4 cellular contexts compared by ENCODE assay signal in genomic region chr20:25140968-25141367, GRCh38. TPM values are rescaled to one million over a fixed set of nuclear protein-coding genes. Genes with fewer than 3 reads are reported as not detected.
"Had no signal": no experiment of that assay in that cellular context is flagged by ENCODE, and none has a peak within 500 bp of the region (broad histone marks: within the 10 kb centered on the region; RNA-seq: fewer than 3 reads in every experiment).

No MANE protein-coding gene starts in this region.

- H3K4me3 ChIP-seq: GM12878 had no signal

- ATAC-seq: GM12878 had no signal

- DNase-seq: GDM1, GF-D8 had no signal

RNA-seq across cellular contexts. Expression of gene VSX1, which starts 59.0 kb away (rescaled TPM):
- total RNA-seq: G401, GM12878 had no signal
